Comparison of ENCODE assay signal across 11 cellular contexts in the genomic region with DNA sequence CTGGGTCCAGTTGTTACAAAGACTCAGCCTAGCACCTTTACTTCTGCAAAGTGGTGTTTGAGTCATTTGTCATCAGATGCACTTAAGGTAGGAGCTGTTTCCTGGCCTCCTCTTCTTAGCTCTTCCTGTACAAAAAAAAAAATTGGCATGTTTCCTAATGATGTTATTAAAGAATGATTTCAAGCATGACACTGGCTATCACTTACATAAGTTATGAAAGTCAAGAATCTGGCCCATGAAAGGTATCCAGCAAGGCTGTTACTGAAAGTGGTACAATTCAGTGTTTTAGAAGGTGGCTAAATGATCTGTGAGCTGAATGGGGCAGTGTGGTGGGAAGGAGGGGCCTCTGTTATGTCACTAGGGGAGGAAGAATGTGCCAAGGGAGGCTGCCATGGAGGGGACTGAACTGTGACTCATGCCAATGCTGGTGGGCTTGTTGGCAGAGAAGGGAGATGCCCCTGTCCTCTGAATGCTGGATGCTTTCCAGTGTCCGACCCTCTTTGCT.
DNase-seq lines count a peak whose midpoint lies in the region; ATAC-seq and TF ChIP-seq lines count a peak whose summit lies in the region.
"Had no signal": no experiment of that assay in that cellular context is flagged by ENCODE, and none has a peak within 500 bp of the region (broad histone marks: within the 10 kb centered on the region; RNA-seq: fewer than 3 reads in every experiment).

No MANE protein-coding gene starts in this region.

- H3K4me1 ChIP-seq in Peyer's patch = peaks cover 0 to 20% (median 3%) of the 10 kb centered on the region in 4 donors

- no peaks in the 10 kb centered on the region for H3K27me3 ChIP-seq in Peyer's patch

- H3K4me3 Mint-ChIP-seq in osteocyte (ENCODE audit: unreplicated experiment) = no peak overlapping the region

- H3K36me3 ChIP-seq in Peyer's patch = no peaks in the 10 kb centered on the region

- peaks cover 2% of the 10 kb centered on the region for H3K36me3 Mint-ChIP-seq in osteocyte (ENCODE audit: unreplicated experiment)

- no peak for TF ChIP-seq CTCF in Peyer's patch (IDR thresholded peaks at IDR 0.05)
- TF ChIP-seq CTCF in osteocyte (IDR thresholded peaks at IDR 0.05) = no peak

- no peaks in the 10 kb centered on the region for H3K27me3 Mint-ChIP-seq in osteocyte (ENCODE audit: unreplicated experiment)

- H3K9me3 ChIP-seq in Peyer's patch = no peaks in the 10 kb centered on the region

- DNase-seq in ELR (ENCODE audit: low read depth) (peak; percentile 23), Peyer's patch (peak in 1 of 3 donors; percentile 48), fibroblast of gingiva (ENCODE audit: low read depth) (peak; percentile 21), osteocyte (ENCODE audit: extremely low spot score, unreplicated experiment) (no peak), NCI-H1930 (lab: John Stamatoyannopoulos, UW) (no peak)
- DNase-seq: activated T-cell treated with anti-CD3 and anti-CD28 coated beads, Interleukin-2, amount 50 U/mL, for 1 hour; DND-41; stimulated activated CD4-positive, alpha-beta T cell treated with anti-CD3 and anti-CD28 coated beads, Interleukin-1b, Interleukin-23, amount 100 ng/mL, for 48 hours had no signal

- peaks cover 17% of the 10 kb centered on the region for H3K4me1 Mint-ChIP-seq in osteocyte (ENCODE audit: unreplicated experiment)

- no peak for ATAC-seq in HG03175 (IDR thresholded peaks at IDR 0.05; ENCODE audit: unreplicated experiment)
- no peak for ATAC-seq in HG02885 (IDR thresholded peaks at IDR 0.05; ENCODE audit: poor library complexity, unreplicated experiment)
- no peak for ATAC-seq in HG03439 (IDR thresholded peaks at IDR 0.05; ENCODE audit: unreplicated experiment)

- no peak for TF ChIP-seq POLR2A in Peyer's patch (IDR thresholded peaks at IDR 0.05)

- peak overlapping the region; percentile 64 for H3K27ac Mint-ChIP-seq in osteocyte (ENCODE audit: unreplicated experiment)

- no peak overlapping the region for H3K4me3 ChIP-seq in Peyer's patch

- peak overlapping the region in 3 of 4 donors; percentile 54 to 93 (median 85) for H3K27ac ChIP-seq in Peyer's patch

- peaks cover 10% of the 10 kb centered on the region for H3K9me3 Mint-ChIP-seq in osteocyte (ENCODE audit: unreplicated experiment)

Comparison
In these comparisons a context has a peak if more than half of its experiments do, and no peak if none do; other contexts are left out.
1. DNase-seq: peak in ELR (single experiment) and fibroblast of gingiva (single experiment); none in osteocyte (single experiment) and NCI-H1930 (0 of 2).